ENCODE assay signal across 8 cellular contexts in the genomic region with DNA sequence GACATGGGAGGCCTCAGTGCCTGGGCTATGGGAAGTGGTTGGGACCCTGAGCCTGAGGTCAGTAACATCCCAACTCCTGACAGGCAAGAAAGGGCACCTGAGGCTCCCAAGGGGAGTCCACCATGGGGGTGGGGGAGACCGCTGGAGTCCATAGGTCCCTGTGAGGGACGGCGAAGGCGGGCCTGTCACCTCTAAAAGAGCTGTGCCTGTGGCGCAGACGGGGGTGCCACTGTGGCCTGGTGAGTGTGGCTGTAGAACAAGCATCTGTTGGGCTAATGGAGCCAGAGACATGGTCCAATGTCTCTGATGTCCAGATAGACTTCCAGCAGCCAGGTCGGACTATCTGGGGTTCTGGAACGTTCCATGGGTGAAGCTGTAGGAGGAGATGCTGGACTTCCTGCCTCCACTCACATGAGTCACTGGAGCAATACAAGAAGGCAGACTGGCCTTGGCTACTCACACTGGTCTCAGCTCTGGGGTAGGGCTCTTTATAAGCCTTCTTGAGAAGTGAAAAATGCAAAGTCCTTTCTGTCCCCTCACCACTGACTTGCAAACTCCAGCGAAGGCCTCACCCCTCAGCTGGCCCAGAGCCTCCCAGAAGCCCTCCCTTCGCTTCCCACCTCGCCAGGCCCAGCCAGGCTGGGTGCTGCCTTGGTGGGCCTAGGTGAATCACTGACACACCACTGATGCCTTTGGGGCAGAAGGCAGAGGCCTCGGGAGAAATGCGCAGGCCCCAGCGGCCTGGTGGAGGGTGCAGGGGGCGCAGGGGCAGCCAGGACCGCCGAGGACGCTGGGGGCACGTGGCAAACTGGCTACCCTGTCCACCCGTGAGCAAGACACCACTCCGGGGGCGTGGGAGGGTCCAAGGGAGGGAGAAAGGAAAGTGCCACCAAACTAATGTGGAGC. TPM values are rescaled to one million over a fixed set of nuclear protein-coding genes. Genes with fewer than 3 reads are reported as not detected.
DNase-seq lines count a peak whose midpoint lies in the region; ATAC-seq and TF ChIP-seq lines count a peak whose summit lies in the region.

No MANE protein-coding gene starts in this region.

- peak overlapping the region; percentile 95 for H3K27ac Mint-ChIP-seq in activated CD4-positive, alpha-beta T cell treated with anti-CD3 and anti-CD28 coated beads, Interleukin-2, amount 10 ng/mL, durations not matched to agents 24 days and 14 days
- H3K27ac Mint-ChIP-seq in progenitor cell of endocrine pancreas = peak overlapping the region; percentile 79

- DNase-seq in stimulated activated CD4-positive, alpha-beta T cell treated with anti-CD3 and anti-CD28 coated beads, Interleukin-2, amount 100 ng/mL, for 24 hours = peak; percentile 15 to 33
- DNase-seq in stimulated activated CD4-positive, alpha-beta T cell treated with anti-CD3 and anti-CD28 coated beads, Interleukin-4, amount 100 ng/mL, for 4 hours = no peak
- DNase-seq in activated CD4-positive, alpha-beta T cell treated with anti-CD3 and anti-CD28 coated beads, Interleukin-2, amount 10 ng/mL, durations not matched to agents 24 days and 14 days = peak; percentile 69
- DNase-seq in fibroblast of pulmonary artery (ENCODE audit: low read depth) (peak; percentile 81), progenitor cell of endocrine pancreas (ENCODE audit: low spot score, unreplicated experiment) (no peak), NCI-H1092 treated with DMSO at 0.1 percent for 48 hours (lab: John Stamatoyannopoulos, UW) (no peak), NCI-H2171 (lab: John Stamatoyannopoulos, UW) (no peak)

- intact Hi-C loops in activated CD4-positive, alpha-beta T cell treated with anti-CD3 and anti-CD28 coated beads, Interleukin-2, amount 10 ng/mL, durations not matched to agents 24 days and 14 days (cut with micrococcal nuclease) = loop anchor here (5.0 kb wide), 2 partner anchors 121 to 141 kb away; no protein-coding TSS in a partner anchor

- H3K4me3 ChIP-seq in fibroblast of pulmonary artery (replicated peaks; ENCODE audit: low read depth, low read length) = no peak overlapping the region

- H3K27me3 Mint-ChIP-seq in activated CD4-positive, alpha-beta T cell treated with anti-CD3 and anti-CD28 coated beads, Interleukin-2, amount 10 ng/mL, durations not matched to agents 24 days and 14 days = no peaks in the 10 kb centered on the region
- H3K27me3 Mint-ChIP-seq in progenitor cell of endocrine pancreas = no peaks in the 10 kb centered on the region

- H3K4me1 Mint-ChIP-seq in activated CD4-positive, alpha-beta T cell treated with anti-CD3 and anti-CD28 coated beads, Interleukin-2, amount 10 ng/mL, durations not matched to agents 24 days and 14 days = peaks cover 43% of the 10 kb centered on the region
- peaks cover 20% of the 10 kb centered on the region for H3K4me1 Mint-ChIP-seq in progenitor cell of endocrine pancreas (ENCODE audit: low read depth)

- no peaks in the 10 kb centered on the region for H3K9me3 Mint-ChIP-seq in activated CD4-positive, alpha-beta T cell treated with anti-CD3 and anti-CD28 coated beads, Interleukin-2, amount 10 ng/mL, durations not matched to agents 24 days and 14 days
- H3K9me3 Mint-ChIP-seq in progenitor cell of endocrine pancreas (ENCODE audit: low read depth) = no peaks in the 10 kb centered on the region

- no peak for ATAC-seq in HG03045 (IDR thresholded peaks at IDR 0.05; ENCODE audit: unreplicated experiment)

- TF ChIP-seq CTCF in fibroblast of pulmonary artery (IDR thresholded peaks at IDR 0.05; ENCODE audit: low read length, missing control alignments) (no peak), progenitor cell of endocrine pancreas (IDR thresholded peaks at IDR 0.05; ENCODE audit: unreplicated experiment) (no peak)

- peaks cover 26% of the 10 kb centered on the region for H3K36me3 Mint-ChIP-seq in activated CD4-positive, alpha-beta T cell treated with anti-CD3 and anti-CD28 coated beads, Interleukin-2, amount 10 ng/mL, durations not matched to agents 24 days and 14 days (ENCODE audit: low read depth)
- H3K36me3 Mint-ChIP-seq in progenitor cell of endocrine pancreas (ENCODE audit: insufficient read depth) = no peaks in the 10 kb centered on the region

- H3K4me3 Mint-ChIP-seq in activated CD4-positive, alpha-beta T cell treated with anti-CD3 and anti-CD28 coated beads, Interleukin-2, amount 10 ng/mL, durations not matched to agents 24 days and 14 days = peak overlapping the region; percentile 79
- H3K4me3 Mint-ChIP-seq in progenitor cell of endocrine pancreas (ENCODE audit: low read depth) = peak overlapping the region; percentile 80

RNA-seq across cellular contexts. Expression of a gene that starts 1.1 kb away (rescaled TPM):
- 64.6 and 68.8 TPM in 2 replicates for total RNA-seq in activated CD4-positive, alpha-beta T cell treated with anti-CD3 and anti-CD28 coated beads, Interleukin-2, amount 10 ng/mL, durations not matched to agents 24 days and 14 days
- 26.3 and 26.6 TPM in 2 replicates for total RNA-seq in progenitor cell of endocrine pancreas

Comparison
In these comparisons a context has a peak if more than half of its experiments do, and no peak if none do; other contexts are left out.
1. DNase-seq: peak in stimulated activated CD4-positive, alpha-beta T cell treated with anti-CD3 and anti-CD28 coated beads, Interleukin-2, amount 100 ng/mL, for 24 hours (2 of 2), activated CD4-positive, alpha-beta T cell treated with anti-CD3 and anti-CD28 coated beads, Interleukin-2, amount 10 ng/mL, durations not matched to agents 24 days and 14 days (single experiment) and fibroblast of pulmonary artery (single experiment); none in stimulated activated CD4-positive, alpha-beta T cell treated with anti-CD3 and anti-CD28 coated beads, Interleukin-4, amount 100 ng/mL, for 4 hours (0 of 2), progenitor cell of endocrine pancreas (single experiment), NCI-H1092 treated with DMSO at 0.1 percent for 48 hours (single experiment) and NCI-H2171 (single experiment).